7 cellular contexts compared by ENCODE assay signal in genomic region chr1:230425252-230426061, GRCh38. TPM values are rescaled to one million over a fixed set of nuclear protein-coding genes. Genes with fewer than 3 reads are reported as not detected.
A peak's percentile ranks its signal among the peaks of the same experiment; 100 is the strongest.
DNase-seq lines count a peak whose midpoint lies in the region; ATAC-seq and TF ChIP-seq lines count a peak whose summit lies in the region.

No MANE protein-coding gene starts in this region.

- H3K27me3 Mint-ChIP-seq in endothelial cell (ENCODE audit: unreplicated experiment) (peaks cover 16% of the 10 kb centered on the region), progenitor cell of endocrine pancreas (peaks cover 70% of the 10 kb centered on the region)

- H3K27ac Mint-ChIP-seq in endothelial cell (ENCODE audit: unreplicated experiment) (no peak overlapping the region), progenitor cell of endocrine pancreas (peak overlapping the region; percentile 87)

- H3K4me1 Mint-ChIP-seq in endothelial cell (ENCODE audit: unreplicated experiment) (peaks cover 34% of the 10 kb centered on the region), progenitor cell of endocrine pancreas (ENCODE audit: low read depth) (peaks cover 15% of the 10 kb centered on the region)

- ATAC-seq in GM19397 (IDR thresholded peaks at IDR 0.05; ENCODE audit: unreplicated experiment) (peak; percentile 13), sciatic nerve (no peak)

- intact Hi-C loops in sciatic nerve (cut with DNase I), result no loop called here

- H3K36me3 Mint-ChIP-seq in endothelial cell (ENCODE audit: low read depth, unreplicated experiment) (peaks cover 6% of the 10 kb centered on the region), progenitor cell of endocrine pancreas (ENCODE audit: insufficient read depth) (peaks cover 5% of the 10 kb centered on the region)

- H3K4me3 Mint-ChIP-seq in endothelial cell (ENCODE audit: unreplicated experiment) (peak overlapping the region; percentile 86), progenitor cell of endocrine pancreas (ENCODE audit: low read depth) (peak overlapping the region; percentile 83)

- H3K9me3 Mint-ChIP-seq in endothelial cell (ENCODE audit: unreplicated experiment), result no peaks in the 10 kb centered on the region
- no peaks in the 10 kb centered on the region for H3K9me3 Mint-ChIP-seq in progenitor cell of endocrine pancreas (ENCODE audit: low read depth)

- peak; percentile 13 for DNase-seq in M059J (ENCODE audit: low read depth)
- DNase-seq in endothelial cell (ENCODE audit: low spot score), result peak; percentile 32
- peak; percentile 15 for DNase-seq in progenitor cell of endocrine pancreas (ENCODE audit: low spot score, unreplicated experiment)
- DNase-seq in sciatic nerve (ENCODE audit: low spot score), result no peak
- DNase-seq in mucosa of gallbladder (ENCODE audit: low spot score), result no peak
- no peak for DNase-seq in RKO (ENCODE audit: low spot score)

- TF ChIP-seq CTCF in endothelial cell (IDR thresholded peaks at IDR 0.05; ENCODE audit: unreplicated experiment) (no peak), progenitor cell of endocrine pancreas (IDR thresholded peaks at IDR 0.05; ENCODE audit: unreplicated experiment) (no peak)

RNA-seq across cellular contexts. Expression of gene PGBD5, which starts 0.7 kb away (rescaled TPM):
- 0.76 and 0.98 TPM in 2 replicates for total RNA-seq in M059J (2014; rRNA removed; shearing (Covaris generic))
- total RNA-seq in endothelial cell (ENCODE audit: unreplicated experiment) (2.0 TPM), progenitor cell of endocrine pancreas (12.6 and 16.2 TPM in 2 replicates), sciatic nerve (6.6 TPM), mucosa of gallbladder (3.5 TPM)

Comparison
In these comparisons a context has a peak if more than half of its experiments do, and no peak if none do; other contexts are left out.
1. DNase-seq: peak in M059J (single experiment), endothelial cell (single experiment) and progenitor cell of endocrine pancreas (single experiment); none in sciatic nerve (single experiment), mucosa of gallbladder (single experiment) and RKO (single experiment).